ENCODE assay signal across 15 cellular contexts in genomic region chr5:103057208-103058130, GRCh38.
DNase-seq lines count a peak whose midpoint lies in the region; ATAC-seq and TF ChIP-seq lines count a peak whose summit lies in the region.
"Had no signal": no experiment of that assay in that cellular context is flagged by ENCODE, and none has a peak within 500 bp of the region (broad histone marks: within the 10 kb centered on the region; RNA-seq: fewer than 3 reads in every experiment).

No MANE protein-coding gene starts in this region.

- peak overlapping the region; percentile 20 for H2AFZ ChIP-seq in hepatocyte
- H2AFZ ChIP-seq: parathyroid adenoma had no signal

- no peaks in the 10 kb centered on the region for H4K20me1 ChIP-seq in hepatocyte (ENCODE audit: insufficient read depth, poor library complexity, severe bottlenecking)

- TF ChIP-seq CTCF in hepatocyte (IDR thresholded peaks at IDR 0.05; ENCODE audit: poor library complexity) (no peak), Peyer's patch (IDR thresholded peaks at IDR 0.05) (no peak)

- TF ChIP-seq POLR2A in Peyer's patch (IDR thresholded peaks at IDR 0.05), result no peak

- H3K4me1 ChIP-seq in hepatocyte (ENCODE audit: insufficient read depth), result peaks cover 6% of the 10 kb centered on the region
- H3K4me1 ChIP-seq in Peyer's patch, result no peaks in the 10 kb centered on the region
- H3K4me1 ChIP-seq: parathyroid adenoma had no signal

- H3K27ac Mint-ChIP-seq in activated T-helper 17 cell treated with anti-CD3 and anti-CD28 coated beads, Interleukin-2, amount 50 U/mL, for 72 hours, result no peak overlapping the region
- H3K27ac Mint-ChIP-seq: memory B cell had no signal

- no peaks in the 10 kb centered on the region for H3K9me3 ChIP-seq in hepatocyte (ENCODE audit: low read depth)
- no peaks in the 10 kb centered on the region for H3K9me3 ChIP-seq in Peyer's patch

- peak; percentile 86 for DNase-seq in A172 (ENCODE audit: low spot score)
- DNase-seq in HT1080 (ENCODE audit: low read depth), result peak; percentile 74
- peak; percentile 49 for DNase-seq in hepatocyte (ENCODE audit: low spot score)
- DNase-seq in Peyer's patch, result no peak
- no peak for DNase-seq in occipital lobe (lab: John Stamatoyannopoulos, UW)
- DNase-seq: activated naive CD4-positive, alpha-beta T cell treated with Interleukin-2 at 50 U/mL for 16 hours; NCI-H1694 treated with DMSO at 0.1 percent for 48 hours; NCI-H526 had no signal

- H3K4me2 ChIP-seq in hepatocyte, result peak overlapping the region; percentile 27

- peaks cover 7% of the 10 kb centered on the region for H3K4me1 Mint-ChIP-seq in activated T-helper 17 cell treated with anti-CD3 and anti-CD28 coated beads, Interleukin-2, amount 50 U/mL, for 72 hours
- H3K4me1 Mint-ChIP-seq: central memory CD8-positive, alpha-beta T cell; memory B cell had no signal

- H3K36me3 ChIP-seq in hepatocyte (replicated peaks; ENCODE audit: insufficient read depth, low read depth), result no peaks in the 10 kb centered on the region
- no peaks in the 10 kb centered on the region for H3K36me3 ChIP-seq in Peyer's patch

- H3K4me3 ChIP-seq in hepatocyte (no peak overlapping the region), Peyer's patch (no peak overlapping the region)

- H3K36me3 Mint-ChIP-seq in activated T-helper 17 cell treated with anti-CD3 and anti-CD28 coated beads, Interleukin-2, amount 50 U/mL, for 72 hours (ENCODE audit: low read depth), result no peaks in the 10 kb centered on the region
- H3K36me3 Mint-ChIP-seq: memory B cell had no signal

- no peaks in the 10 kb centered on the region for H3K79me2 ChIP-seq in hepatocyte
- H3K79me2 ChIP-seq: parathyroid adenoma had no signal

- H3K27me3 ChIP-seq in hepatocyte (no peaks in the 10 kb centered on the region), Peyer's patch (no peaks in the 10 kb centered on the region)

- H3K9me2 ChIP-seq in hepatocyte (replicated peaks; ENCODE audit: insufficient read depth), result no peaks in the 10 kb centered on the region

- no peaks in the 10 kb centered on the region for H3K27me3 Mint-ChIP-seq in activated T-helper 17 cell treated with anti-CD3 and anti-CD28 coated beads, Interleukin-2, amount 50 U/mL, for 72 hours
- H3K27me3 Mint-ChIP-seq: central memory CD8-positive, alpha-beta T cell had no signal

- peak overlapping the region; percentile 83 for H3K27ac ChIP-seq in hepatocyte
- no peak overlapping the region for H3K27ac ChIP-seq in Peyer's patch
- H3K27ac ChIP-seq: epithelial cell of prostate, parathyroid adenoma had no signal

- H3K9me3 Mint-ChIP-seq in activated T-helper 17 cell treated with anti-CD3 and anti-CD28 coated beads, Interleukin-2, amount 50 U/mL, for 72 hours, result peaks cover 6% of the 10 kb centered on the region
- H3K9me3 Mint-ChIP-seq: central memory CD8-positive, alpha-beta T cell; memory B cell had no signal

- ATAC-seq in activated T-helper 17 cell treated with anti-CD3 and anti-CD28 coated beads, Interleukin-2, amount 50 U/mL, for 72 hours (replicated peaks), result peak; percentile 58
- ATAC-seq in GM19467 (IDR thresholded peaks at IDR 0.05; ENCODE audit: unreplicated experiment) (no peak), HG03571 (IDR thresholded peaks at IDR 0.05; ENCODE audit: unreplicated experiment) (no peak)

- H3K4me3 Mint-ChIP-seq in activated T-helper 17 cell treated with anti-CD3 and anti-CD28 coated beads, Interleukin-2, amount 50 U/mL, for 72 hours, result no peak overlapping the region
- H3K4me3 Mint-ChIP-seq: central memory CD8-positive, alpha-beta T cell; memory B cell had no signal

- 74% methylated on average over 7 of the region's 7 CpGs for WGBS in hepatocyte (ENCODE audit: low lambda C conversion rate, missing lambda C conversion rate)

Comparison
In these comparisons a context has a peak if more than half of its experiments do, and no peak if none do; other contexts are left out.
1. DNase-seq: peak in A172 (single experiment), HT1080 (single experiment) and hepatocyte (single experiment); none in Peyer's patch (0 of 3) and occipital lobe (single experiment).